ENCODE assay signal across 9 cellular contexts in the genomic region with DNA sequence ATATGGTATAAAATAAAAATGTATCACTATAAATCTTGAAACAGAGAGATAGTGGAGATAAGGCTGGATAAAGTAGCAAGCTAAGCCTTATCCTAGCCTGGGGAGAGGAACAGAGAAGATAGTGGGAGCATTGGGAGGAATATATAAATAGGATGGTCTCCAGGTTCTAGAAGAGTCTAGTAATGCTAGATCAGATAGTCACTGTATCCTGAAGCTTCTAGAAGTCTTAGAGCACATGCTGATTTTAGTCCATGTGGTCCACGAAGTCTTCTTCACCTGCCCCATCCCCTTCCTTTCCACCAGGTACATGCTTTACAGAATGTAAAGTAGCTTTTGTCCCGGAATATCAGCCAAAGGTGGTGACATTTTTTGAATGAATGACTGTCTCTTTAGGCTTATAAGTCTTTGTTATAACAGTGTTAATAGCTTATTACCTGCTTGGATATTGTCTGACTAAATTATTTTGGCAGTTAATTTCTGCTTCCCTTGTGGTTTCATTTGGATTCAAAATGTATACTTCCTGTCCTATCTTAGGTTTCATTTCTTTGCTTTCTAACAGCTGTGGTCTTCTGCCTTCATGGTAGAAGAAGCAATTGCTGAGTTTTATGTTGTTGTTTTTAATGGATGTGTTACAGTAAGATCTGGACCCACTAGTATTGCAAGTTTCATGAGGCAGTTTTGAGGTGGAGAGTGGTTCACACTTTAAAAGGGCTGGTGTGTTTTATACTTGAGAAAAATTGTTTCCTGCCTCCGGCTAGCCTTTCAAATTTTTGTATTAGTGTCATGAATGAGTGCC. TPM values are rescaled to one million over a fixed set of nuclear protein-coding genes. Genes with fewer than 3 reads are reported as not detected.
DNase-seq lines count a peak whose midpoint lies in the region; ATAC-seq and TF ChIP-seq lines count a peak whose summit lies in the region.
"Had no signal": no experiment of that assay in that cellular context is flagged by ENCODE, and none has a peak within 500 bp of the region (broad histone marks: within the 10 kb centered on the region; RNA-seq: fewer than 3 reads in every experiment).

No MANE protein-coding gene starts in this region.

- no peaks in the 10 kb centered on the region for H3K27me3 ChIP-seq in GM06990 (replicated peaks; ENCODE audit: control insufficient read depth, insufficient read depth, low read length)

- peaks cover 65% of the 10 kb centered on the region for H3K4me1 Mint-ChIP-seq in activated T-helper 1 cell treated with anti-CD3 and anti-CD28 coated beads, Interleukin-12 subunit alpha, Interleukin-12 subunit beta, Interleukin-2, Interleukin-4 antibody, amounts not matched to agents 30 ng/mL and 10 ng/mL and 1 ng/mL, durations not matched to agents 14 hours and 24 hours and 36 hours (ENCODE audit: low read depth)

- H3K36me3 Mint-ChIP-seq in activated T-helper 1 cell treated with anti-CD3 and anti-CD28 coated beads, Interleukin-12 subunit alpha, Interleukin-12 subunit beta, Interleukin-2, Interleukin-4 antibody, amounts not matched to agents 30 ng/mL and 10 ng/mL and 1 ng/mL, durations not matched to agents 14 hours and 24 hours and 36 hours (ENCODE audit: low read depth): peaks cover 9% of the 10 kb centered on the region

- no peak for DNase-seq in GM06990 (ENCODE audit: extremely low read depth, insufficient read length)
- no peak for DNase-seq in activated T-helper 1 cell treated with anti-CD3 and anti-CD28 coated beads, Interleukin-12 subunit alpha, Interleukin-12 subunit beta, Interleukin-2, Interleukin-4 antibody, amounts not matched to agents 30 ng/mL and 10 ng/mL and 1 ng/mL, durations not matched to agents 14 hours and 24 hours and 36 hours (ENCODE audit: low spot score)
- DNase-seq in middle frontal gyrus (ENCODE audit: extremely low spot score, low spot score): no peak
- no peak for DNase-seq in HuH-7.5 (ENCODE audit: low spot score)
- DNase-seq in NCI-H1694 treated with DMSO at 0.1 percent for 48 hours (lab: John Stamatoyannopoulos, UW): no peak
- DNase-seq in A172 (ENCODE audit: low spot score): no peak
- DNase-seq: activated effector memory CD4-positive, alpha-beta T cell treated with Interleukin-2 at 50 U/mL for 16 hours had no signal

- H3K27ac Mint-ChIP-seq in activated T-helper 1 cell treated with anti-CD3 and anti-CD28 coated beads, Interleukin-12 subunit alpha, Interleukin-12 subunit beta, Interleukin-2, Interleukin-4 antibody, amounts not matched to agents 30 ng/mL and 10 ng/mL and 1 ng/mL, durations not matched to agents 14 hours and 24 hours and 36 hours: peak overlapping the region; percentile 85

- no peak for TF ChIP-seq CTCF in GM06990 (IDR thresholded peaks at IDR 0.05; ENCODE audit: insufficient read depth, low read length, poor library complexity, severe bottlenecking)

- H3K4me3 Mint-ChIP-seq in activated T-helper 1 cell treated with anti-CD3 and anti-CD28 coated beads, Interleukin-12 subunit alpha, Interleukin-12 subunit beta, Interleukin-2, Interleukin-4 antibody, amounts not matched to agents 30 ng/mL and 10 ng/mL and 1 ng/mL, durations not matched to agents 14 hours and 24 hours and 36 hours: peak overlapping the region; percentile 70

- no peaks in the 10 kb centered on the region for H3K9me3 Mint-ChIP-seq in activated T-helper 1 cell treated with anti-CD3 and anti-CD28 coated beads, Interleukin-12 subunit alpha, Interleukin-12 subunit beta, Interleukin-2, Interleukin-4 antibody, amounts not matched to agents 30 ng/mL and 10 ng/mL and 1 ng/mL, durations not matched to agents 14 hours and 24 hours and 36 hours

- no peaks in the 10 kb centered on the region for H3K36me3 ChIP-seq in GM06990 (ENCODE audit: control insufficient read depth, insufficient read depth, low read length)

- peak overlapping the region; percentile 33 for H3K4me3 ChIP-seq in GM06990 (replicated peaks; ENCODE audit: low read depth, low read length)

- ATAC-seq in GM19452 (IDR thresholded peaks at IDR 0.05; ENCODE audit: unreplicated experiment) (peak; percentile 61), HG03378 (IDR thresholded peaks at IDR 0.05; ENCODE audit: unreplicated experiment) (peak; percentile 50)

- H3K27me3 Mint-ChIP-seq in activated T-helper 1 cell treated with anti-CD3 and anti-CD28 coated beads, Interleukin-12 subunit alpha, Interleukin-12 subunit beta, Interleukin-2, Interleukin-4 antibody, amounts not matched to agents 30 ng/mL and 10 ng/mL and 1 ng/mL, durations not matched to agents 14 hours and 24 hours and 36 hours (ENCODE audit: insufficient read depth): no peaks in the 10 kb centered on the region

- intact Hi-C loops in activated T-helper 1 cell treated with anti-CD3 and anti-CD28 coated beads, Interleukin-12 subunit alpha, Interleukin-12 subunit beta, Interleukin-2, Interleukin-4 antibody, amounts not matched to agents 30 ng/mL and 10 ng/mL and 1 ng/mL, durations not matched to agents 14 hours and 24 hours and 36 hours (cut with micrococcal nuclease): loop anchor here (2.0 to 10.0 kb wide), 3 partner anchors 21 to 1494 kb away; partner anchors contain the start of gene NIBAN1

RNA-seq across cellular contexts. Expression of gene SMG7, which starts 5.9 kb away (rescaled TPM):
- 86.1 and 86.4 TPM in 2 replicates for total RNA-seq in activated T-helper 1 cell treated with anti-CD3 and anti-CD28 coated beads, Interleukin-12 subunit alpha, Interleukin-12 subunit beta, Interleukin-2, Interleukin-4 antibody, amounts not matched to agents 30 ng/mL and 10 ng/mL and 1 ng/mL, durations not matched to agents 14 hours and 24 hours and 36 hours
- 19.6 and 23.0 TPM in 2 replicates for total RNA-seq in A172 (2014; rRNA removed; shearing (Covaris generic))
